In genomic region chr14:38762436-38762835, GRCh38 we compare ENCODE assay signal across 20 cellular contexts.
A peak's percentile ranks its signal among the peaks of the same experiment; 100 is the strongest.
DNase-seq lines count a peak whose midpoint lies in the region; ATAC-seq and TF ChIP-seq lines count a peak whose summit lies in the region.
"Had no signal": no experiment of that assay in that cellular context is flagged by ENCODE, and none has a peak within 500 bp of the region (broad histone marks: within the 10 kb centered on the region; RNA-seq: fewer than 3 reads in every experiment).

No MANE protein-coding gene starts in this region.

- H3K4me3 ChIP-seq in AG10803 (ENCODE audit: low read length), result no peak overlapping the region
- no peak overlapping the region for H3K4me3 ChIP-seq in gastrocnemius medialis
- no peak overlapping the region for H3K4me3 ChIP-seq in CD4-positive, alpha-beta memory T cell (ENCODE audit: low read length in 2 of 2)
- H3K4me3 ChIP-seq: HAP-1, MG63 had no signal

- intact Hi-C loops in gastrocnemius medialis (cut with DNase I; ENCODE audit: low total_unique reads), result no loop called here
- intact Hi-C loops in CD4-positive, alpha-beta memory T cell (cut with micrococcal nuclease), result no loop called here

- ATAC-seq in gastrocnemius medialis, result no peak

- no peaks in the 10 kb centered on the region for H3K36me3 ChIP-seq in gastrocnemius medialis
- H3K36me3 ChIP-seq in CD4-positive, alpha-beta memory T cell (ENCODE audit: insufficient read depth, low read length), result no peaks in the 10 kb centered on the region
- H3K36me3 ChIP-seq: HAP-1, MG63 had no signal

- in situ Hi-C loops in gastrocnemius medialis (cut with MboI; ENCODE audit: low sequenced_read_pairs in 4 of 4), result no loop called here

- no peak overlapping the region for H3K4me3 Mint-ChIP-seq in CD4-positive, alpha-beta memory T cell
- H3K4me3 Mint-ChIP-seq: T-helper 1 cell treated with Interleukin-12 subunit alpha and Interleukin-12 subunit beta and Interleukin-4 antibody, amounts not matched to agents 30 μg/mL and 1 μg/mL, for 36 hours had no signal

- H3K27me3 ChIP-seq in gastrocnemius medialis, result no peaks in the 10 kb centered on the region
- no peaks in the 10 kb centered on the region for H3K27me3 ChIP-seq in CD4-positive, alpha-beta memory T cell (ENCODE audit: insufficient read depth, low read length)
- H3K27me3 ChIP-seq: MG63 had no signal

- DNase-seq in AG10803 (ENCODE audit: low read depth), result peak; percentile 41
- peak; percentile 42 for DNase-seq in GM03348 (ENCODE audit: low spot score)
- DNase-seq in NCI-H226, result peak; percentile 10
- DNase-seq in iris pigment epithelial cell (ENCODE audit: low read depth), result peak; percentile 6
- no peak for DNase-seq in gastrocnemius medialis
- no peak for DNase-seq in stimulated activated CD4-positive, alpha-beta T cell treated with anti-CD3 and anti-CD28 coated beads, Interleukin-1b, Interleukin-23, amount 100 ng/mL, for 48 hours
- no peak for DNase-seq in putamen (ENCODE audit: low spot score)
- DNase-seq in CD4-positive, alpha-beta memory T cell, result no peak
- DNase-seq: COR-L47, IMR-90, MG63, NCI-H1092 treated with DMSO at 0.1 percent for 48 hours, NCI-H146, NCI-H2081, NCI-H2171 treated with DMSO at 0.1 percent for 48 hours, NCI-H446 treated with DMSO at 0.1 percent for 48 hours had no signal

- TF ChIP-seq POLR2A in gastrocnemius medialis (IDR thresholded peaks at IDR 0.05), result no peak

- H3K27ac Mint-ChIP-seq in CD4-positive, alpha-beta memory T cell, result no peak overlapping the region
- H3K27ac Mint-ChIP-seq: T-helper 1 cell treated with Interleukin-12 subunit alpha and Interleukin-12 subunit beta and Interleukin-4 antibody, amounts not matched to agents 30 μg/mL and 1 μg/mL, for 36 hours had no signal

- H3K27me3 Mint-ChIP-seq in CD4-positive, alpha-beta memory T cell, result no peaks in the 10 kb centered on the region

- peaks cover 0 to 9% (median 3%) of the 10 kb centered on the region in 8 donors for H3K9me3 Mint-ChIP-seq in CD4-positive, alpha-beta memory T cell
- H3K9me3 Mint-ChIP-seq: T-helper 1 cell treated with Interleukin-12 subunit alpha and Interleukin-12 subunit beta and Interleukin-4 antibody, amounts not matched to agents 30 μg/mL and 1 μg/mL, for 36 hours had no signal

- no peaks in the 10 kb centered on the region for H3K9me3 ChIP-seq in gastrocnemius medialis
- H3K9me3 ChIP-seq in CD4-positive, alpha-beta memory T cell (ENCODE audit: control insufficient read depth in 1 of 2, low read length in 2 of 2), result no peaks in the 10 kb centered on the region
- H3K9me3 ChIP-seq: HAP-1, MG63 had no signal

- H3K27ac ChIP-seq in gastrocnemius medialis, result no peak overlapping the region
- no peak overlapping the region for H3K27ac ChIP-seq in CD4-positive, alpha-beta memory T cell (ENCODE audit: low read depth, low read length)
- H3K27ac ChIP-seq: C4-2B, HL-60 had no signal

- POLR2A ChIA-PET in CD4-positive, alpha-beta memory T cell (lab: Charles Lee; ENCODE audit: partially characterized antibody), result no interaction called here

- H3K4me1 ChIP-seq in gastrocnemius medialis, result no peaks in the 10 kb centered on the region
- no peaks in the 10 kb centered on the region for H3K4me1 ChIP-seq in CD4-positive, alpha-beta memory T cell (ENCODE audit: insufficient read depth, low read length)

- H3K4me1 Mint-ChIP-seq in CD4-positive, alpha-beta memory T cell, result peaks cover 0 to 1% (median 0%) of the 10 kb centered on the region in 4 donors

- CTCF ChIA-PET in CD4-positive, alpha-beta memory T cell (lab: Charles Lee; ENCODE audit: partially characterized antibody), result no interaction called here

- no peaks in the 10 kb centered on the region for H3K36me3 Mint-ChIP-seq in CD4-positive, alpha-beta memory T cell

- TF ChIP-seq CTCF in AG10803 (conservative IDR thresholded peaks at IDR 0.05; ENCODE audit: low read length) (no peak), gastrocnemius medialis (IDR thresholded peaks at IDR 0.05 in 4 of 5, conservative IDR thresholded peaks at IDR 0.05 in 1 of 5) (no peak)

Comparison
In these comparisons a context has a peak if more than half of its experiments do, and no peak if none do; other contexts are left out.
1. DNase-seq: peak in AG10803 (single experiment), GM03348 (single experiment), NCI-H226 (single experiment) and iris pigment epithelial cell (single experiment); none in gastrocnemius medialis (0 of 2), stimulated activated CD4-positive, alpha-beta T cell treated with anti-CD3 and anti-CD28 coated beads, Interleukin-1b, Interleukin-23, amount 100 ng/mL, for 48 hours (single experiment), putamen (single experiment) and CD4-positive, alpha-beta memory T cell (0 of 5).